22 cellular contexts compared by ENCODE assay signal in the genomic region with DNA sequence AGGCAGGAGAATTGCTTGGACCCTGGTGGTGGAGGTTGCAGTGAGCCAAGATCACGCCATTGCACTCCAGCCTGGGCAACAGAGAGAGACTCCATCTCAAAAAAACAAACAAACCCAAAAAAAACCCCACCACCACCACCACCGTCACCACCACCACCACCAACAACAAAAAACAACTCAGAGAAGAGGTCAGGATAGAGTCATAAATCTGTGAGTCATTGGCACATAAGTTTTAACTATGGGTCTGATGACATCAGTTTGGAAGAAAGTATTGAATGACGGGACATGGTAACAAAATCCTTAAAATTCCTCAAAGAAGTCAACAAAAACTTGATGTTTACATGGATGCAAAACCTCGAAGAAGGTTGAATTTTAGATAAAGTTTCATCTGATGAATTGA.
A peak's percentile ranks its signal among the peaks of the same experiment; 100 is the strongest.
DNase-seq lines count a peak whose midpoint lies in the region; TF ChIP-seq lines count a peak whose summit lies in the region.
"Had no signal": no experiment of that assay in that cellular context is flagged by ENCODE, and none has a peak within 500 bp of the region (broad histone marks: within the 10 kb centered on the region; RNA-seq: fewer than 3 reads in every experiment).

No MANE protein-coding gene starts in this region.

- in situ Hi-C loops in brain microvascular endothelial cell (cut with HindIII; ENCODE audit: low pct_ligation_motif_present, low sequenced_read_pairs) = no loop called here

- DNase-seq in EH (ENCODE audit: low read depth) = peak; percentile 38
- peak; percentile 74 for DNase-seq in LHCN-M2 (ENCODE audit: low read depth)
- DNase-seq in brain microvascular endothelial cell = peak; percentile 12
- DNase-seq in kidney tubule cell (ENCODE audit: low spot score) = peak; percentile 43
- no peak for DNase-seq in GM19240 (ENCODE audit: insufficient read length, low spot score)
- no peak for DNase-seq in substantia nigra (lab: John Stamatoyannopoulos, UW)
- DNase-seq in activated CD4-positive, alpha-beta T cell treated with anti-CD3 and anti-CD28 coated beads for 4 hours = no peak
- DNase-seq: activated B cell treated with CpG ODN at 0.5 μM for 24 hours; activated CD8-positive, alpha-beta memory T cell treated with anti-CD3 and anti-CD28 coated beads, Interleukin-2, amount 10 ng/mL, durations not matched to agents 7 days and 5 days; activated naive CD8-positive, alpha-beta T cell treated with anti-CD3 and anti-CD28 coated beads, Interleukin-2, amount 50 U/mL, for 24 hours; activated T-cell treated with anti-CD3 and anti-CD28 coated beads, Interleukin-2, amount 50 U/mL, for 48 hours; COR-L47; DND-41; H7; hypothalamus; immature natural killer cell; left colon; NCI-H146; RPMI8226; SJCRH30; upper lobe of left lung had no signal

- no peaks in the 10 kb centered on the region for H3K27me3 ChIP-seq in brain microvascular endothelial cell (replicated peaks)
- H3K27me3 ChIP-seq: SJCRH30, upper lobe of left lung had no signal

- no peak overlapping the region for H3K4me3 ChIP-seq in brain microvascular endothelial cell (ENCODE audit: low read depth, low read length)
- H3K4me3 ChIP-seq: SJCRH30, upper lobe of left lung had no signal

- no peak for TF ChIP-seq CTCF in brain microvascular endothelial cell (IDR thresholded peaks at IDR 0.05; ENCODE audit: low read depth, low read length, missing control alignments)

- no peak overlapping the region for H3K27ac ChIP-seq in brain microvascular endothelial cell
- no peak overlapping the region for H3K27ac ChIP-seq in substantia nigra (ENCODE audit: low read depth, low read length, poor library complexity, severe bottlenecking)
- H3K27ac ChIP-seq: C4-2B, SJCRH30, upper lobe of left lung had no signal

- H3K36me3 ChIP-seq in brain microvascular endothelial cell (replicated peaks) = no peaks in the 10 kb centered on the region
- H3K36me3 ChIP-seq: SJCRH30, upper lobe of left lung had no signal

Comparison
In these comparisons a context has a peak if more than half of its experiments do, and no peak if none do; other contexts are left out.
1. DNase-seq: peak in EH (single experiment), LHCN-M2 (single experiment), brain microvascular endothelial cell (single experiment) and kidney tubule cell (single experiment); none in GM19240 (single experiment), substantia nigra (0 of 49) and activated CD4-positive, alpha-beta T cell treated with anti-CD3 and anti-CD28 coated beads for 4 hours (0 of 2).